In the genomic region with DNA sequence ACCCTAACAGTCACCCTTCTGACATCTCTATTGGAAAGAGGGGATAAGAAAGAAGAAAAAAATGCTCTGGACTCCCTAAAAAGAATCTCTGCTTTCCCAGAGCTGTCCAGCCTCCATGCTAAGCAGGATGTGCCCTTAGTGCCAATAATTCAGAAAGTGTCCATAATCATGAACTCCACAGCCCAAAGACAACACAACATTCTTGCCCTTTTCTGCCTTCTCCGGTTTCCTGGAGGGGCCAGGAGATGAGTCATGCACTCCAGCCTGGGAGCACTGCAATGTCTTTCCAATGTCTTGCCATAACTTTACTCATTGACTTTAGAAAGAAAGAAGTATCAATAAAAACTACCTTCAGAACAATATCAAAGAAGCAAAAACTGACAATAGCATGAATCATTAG, we compare ENCODE assay signal across 10 cellular contexts. TPM values are rescaled to one million over a fixed set of nuclear protein-coding genes. Genes with fewer than 3 reads are reported as not detected.
DNase-seq lines count a peak whose midpoint lies in the region; ATAC-seq, FAIRE-seq and TF ChIP-seq lines count a peak whose summit lies in the region.
"Had no signal": no experiment of that assay in that cellular context is flagged by ENCODE, and none has a peak within 500 bp of the region (broad histone marks: within the 10 kb centered on the region; RNA-seq: fewer than 3 reads in every experiment).

No MANE protein-coding gene starts in this region.

- no peak overlapping the region for H3K4me2 ChIP-seq in mesendoderm (ENCODE audit: low read length)

- no peak for FAIRE-seq in HTR-8/SVneo (lab: Jason Lieb, UNC)

- peak overlapping the region; percentile 87 for H2BK5ac ChIP-seq in mesendoderm (ENCODE audit: low read length)

- intact Hi-C loops in head of caudate nucleus (cut with DNase I): no loop called here
- intact Hi-C loops in mucosa of descending colon (cut with DNase I, micrococcal nuclease): no loop called here

- H3K9ac ChIP-seq in mesendoderm (ENCODE audit: low read length): peak overlapping the region; percentile 0

- no peak overlapping the region for H2BK15ac ChIP-seq in mesendoderm (replicated peaks; ENCODE audit: low read depth)

- H2AK5ac ChIP-seq in mesendoderm (ENCODE audit: low read length): peak overlapping the region; percentile 55

- no peak overlapping the region for H3K23ac ChIP-seq in mesendoderm (ENCODE audit: low read length)

- H3K79me2 ChIP-seq in mesendoderm (ENCODE audit: control insufficient read depth, insufficient read depth, low read length): peaks cover 51% of the 10 kb centered on the region

- peak overlapping the region; percentile 82 for H2BK120ac ChIP-seq in mesendoderm (ENCODE audit: low read depth, low read length)

- H3K27ac ChIP-seq in mesendoderm (ENCODE audit: low read depth, low read length): peak overlapping the region; percentile 88

- DNase-seq in AG08395 (ENCODE audit: low spot score): peak; percentile 81
- peak; percentile 72 for DNase-seq in HTR-8/SVneo (ENCODE audit: insufficient read length, low spot score)
- peak; percentile 43 for DNase-seq in dedifferentiated amniotic fluid mesenchymal stem cell (ENCODE audit: extremely low spot score)
- peak; percentile 60 for DNase-seq in mesendoderm
- no peak for DNase-seq in head of caudate nucleus
- DNase-seq in mucosa of descending colon: no peak
- no peak for DNase-seq in activated T-cell treated with anti-CD3 and anti-CD28 coated beads for 4 hours
- DNase-seq: activated naive CD8-positive, alpha-beta T cell treated with anti-CD3 and anti-CD28 coated beads, Interleukin-2, amount 10 ng/mL, durations not matched to agents 7 days and 5 days; DND-41 had no signal

- H3K9me3 ChIP-seq in mucosa of descending colon: no peaks in the 10 kb centered on the region

- H3K4me1 ChIP-seq in mesendoderm (ENCODE audit: control insufficient read depth, low read depth, low read length) (peaks cover 34% of the 10 kb centered on the region), mucosa of descending colon (ENCODE audit: low read depth) (no peaks in the 10 kb centered on the region)

- no peaks in the 10 kb centered on the region for H3K36me3 ChIP-seq in mesendoderm (ENCODE audit: control insufficient read depth, insufficient read depth, low read length)
- no peaks in the 10 kb centered on the region for H3K36me3 ChIP-seq in mucosa of descending colon (ENCODE audit: low read depth)

- no peak overlapping the region for H4K8ac ChIP-seq in mesendoderm (ENCODE audit: low read depth, low read length)

- peak overlapping the region; percentile 71 for H3K56ac ChIP-seq in mesendoderm (ENCODE audit: low read length)

- H3K27me3 ChIP-seq in mesendoderm (ENCODE audit: insufficient read depth, low read length, poor library complexity): no peaks in the 10 kb centered on the region

- peak overlapping the region; percentile 69 for H3K18ac ChIP-seq in mesendoderm (ENCODE audit: low read length)

- WGBS in mesendoderm (ENCODE audit: extremely low coverage, insufficient coverage, low lambda C conversion rate): no CpG with 5 or more reads among the region's 1 CpG

- H3K4ac ChIP-seq in mesendoderm (ENCODE audit: low read depth, low read length): peak overlapping the region; percentile 97

- no peak for ATAC-seq in mucosa of descending colon
- ATAC-seq in HG03025 (IDR thresholded peaks at IDR 0.05; ENCODE audit: low FRiP score, unreplicated experiment): no peak

- H3K79me1 ChIP-seq in mesendoderm (ENCODE audit: low read length): peaks cover 10% of the 10 kb centered on the region

- H3K4me3 ChIP-seq in mesendoderm (ENCODE audit: low read length): no peak overlapping the region
- no peak overlapping the region for H3K4me3 ChIP-seq in mucosa of descending colon

- no peak for TF ChIP-seq CTCF in mucosa of descending colon (IDR thresholded peaks at IDR 0.05)

- no peak overlapping the region for H4K5ac ChIP-seq in mesendoderm (ENCODE audit: low read length)

RNA-seq across cellular contexts. Expression of a gene that starts 44.0 kb away (rescaled TPM):
- polyA plus RNA-seq in mesendoderm (2013, experiment 1 of 2): 44.5 TPM
- polyA plus RNA-seq in mesendoderm (2013, experiment 2 of 2): 41.8 TPM
- total RNA-seq in mucosa of descending colon: 10 to 100 TPM in 2 of 3 donors, 1 to 10 TPM in 1; 6.7 to 32.7 (median 12.9) TPM

Comparison
In these comparisons a context has a peak if more than half of its experiments do, and no peak if none do; other contexts are left out.
1. DNase-seq: peak in AG08395 (single experiment), HTR-8/SVneo (single experiment), dedifferentiated amniotic fluid mesenchymal stem cell (single experiment) and mesendoderm (single experiment); none in head of caudate nucleus (0 of 42), mucosa of descending colon (0 of 3) and activated T-cell treated with anti-CD3 and anti-CD28 coated beads for 4 hours (single experiment).